ENCODE assay signal across 2 cellular contexts in genomic region chr6:39304951-39305350, GRCh38.
TF ChIP-seq lines count a peak whose summit lies in the region.

No MANE protein-coding gene starts in this region.

TF ChIP-seq in HEK293, 187 proteins besides CTCF, POLR2A, EP300 and RAD21:
- no peak for TF ChIP-seq ZBTB20 (tag by site-specific recombination; IDR thresholded peaks at IDR 0.05)
- peak; percentile 26; the same call in 1 of the 2 replicates for TF ChIP-seq ZBTB17 (tag by site-specific recombination; IDR thresholded peaks at IDR 0.05)
- TF ChIP-seq TCF7L2 (IDR thresholded peaks at IDR 0.05; ENCODE audit: borderline replicate concordance, low read depth, low read length): no peak
- no peak for TF ChIP-seq ZNF184 (tag by site-specific recombination; IDR thresholded peaks at IDR 0.05)
TF ChIP-seq in HEK293: peak in this region for 1.

TF ChIP-seq in H1, 55 proteins besides CTCF, POLR2A, EP300 and RAD21:
- TF ChIP-seq ATF2 (IDR thresholded peaks at IDR 0.05; ENCODE audit: low read length) (no peak), E2F6 (IDR thresholded peaks at IDR 0.05) (no peak), RFX5 (IDR thresholded peaks at IDR 0.05; ENCODE audit: borderline replicate concordance, low read depth, low read length) (no peak), SIN3A (conservative IDR thresholded peaks at IDR 0.05 in 1 of 2, IDR thresholded peaks at IDR 0.05 in 1 of 2; ENCODE audit: low read depth in 1 of 2, low read length in 2 of 2) (no peak), RBBP5 (IDR thresholded peaks at IDR 0.05; ENCODE audit: borderline replicate concordance, low read depth, low read length) (no peak), PHF8 (conservative IDR thresholded peaks at IDR 0.05; ENCODE audit: low read depth, low read length) (no peak), TCF12 (IDR thresholded peaks at IDR 0.05; ENCODE audit: low read depth, low read length) (no peak), KDM4A (IDR thresholded peaks at IDR 0.05; ENCODE audit: low read depth, low read length, severe bottlenecking) (no peak), TAF7 (optimal IDR thresholded peaks at IDR 0.05; ENCODE audit: borderline replicate concordance, low read depth, low read length) (no peak), POLR2AphosphoS5 (IDR thresholded peaks at IDR 0.05; ENCODE audit: low read depth, low read length) (no peak), RNF2 (IDR thresholded peaks at IDR 0.05; ENCODE audit: borderline replicate concordance, low read depth, low read length, missing control alignments, poor library complexity, severe bottlenecking) (no peak), NANOG (IDR thresholded peaks at IDR 0.05; ENCODE audit: insufficient read depth, low read depth, low read length, poor library complexity, severe bottlenecking) (no peak), HDAC6 (IDR thresholded peaks at IDR 0.05; ENCODE audit: low read depth, low read length) (no peak), CHD7 (IDR thresholded peaks at IDR 0.05; ENCODE audit: insufficient replicate concordance, low read length) (no peak), MAFK (IDR thresholded peaks at IDR 0.05; ENCODE audit: low read depth, low read length) (no peak), BCL11A (IDR thresholded peaks at IDR 0.05; ENCODE audit: low read depth in 2 of 2, low read length in 2 of 2) (no peak), YY1 (IDR thresholded peaks at IDR 0.05; ENCODE audit: low read depth, low read length) (no peak), GTF2F1 (IDR thresholded peaks at IDR 0.05; ENCODE audit: borderline replicate concordance, low read depth, low read length) (no peak)
